33 cellular contexts compared by ENCODE assay signal in genomic region chr12:2211119-2211518, GRCh38.
"Had no signal": no experiment of that assay in that cellular context is flagged by ENCODE, and none has a peak within 500 bp of the region (broad histone marks: within the 10 kb centered on the region; RNA-seq: fewer than 3 reads in every experiment).

No MANE protein-coding gene starts in this region.

- H3K27ac Mint-ChIP-seq: activated B cell treated with CpG ODN at 0.5 μM for 24 hours; activated CD4-positive, alpha-beta memory T cell treated with anti-CD3 and anti-CD28 coated beads for 36 hours; activated CD4-positive, alpha-beta T cell treated with anti-CD3 and anti-CD28 coated beads, Interleukin-2, amount 10 ng/mL, durations not matched to agents 24 days and 14 days; activated CD8-positive, alpha-beta T cell treated with anti-CD3 and anti-CD28 coated beads for 36 hours; activated naive CD4-positive, alpha-beta T cell treated with anti-CD3 and anti-CD28 coated beads for 36 hours; activated naive CD4-positive, alpha-beta T cell treated with anti-CD3 and anti-CD28 coated beads, Interleukin-2, amount 50 U/mL, for 72 hours; activated naive CD8-positive, alpha-beta T cell treated with anti-CD3 and anti-CD28 coated beads for 36 hours; activated T-cell treated with anti-CD3 and anti-CD28 coated beads, Interleukin-2, amount 50 U/mL, for 72 hours; activated T-helper 1 cell treated with anti-CD3 and anti-CD28 coated beads, Interleukin-12 subunit alpha, Interleukin-12 subunit beta, Interleukin-2, Interleukin-4 antibody, amounts not matched to agents 30 ng/mL and 10 ng/mL and 1 ng/mL, durations not matched to agents 14 hours and 24 hours and 36 hours; activated T-helper 17 cell treated with anti-CD3 and anti-CD28 coated beads, Interleukin-2, amount 50 U/mL, for 72 hours; T-cell; T-helper 17 cell had no signal

- H3K9me3 Mint-ChIP-seq: activated B cell treated with CpG ODN at 0.5 μM for 24 hours; activated CD4-positive, alpha-beta memory T cell treated with anti-CD3 and anti-CD28 coated beads for 36 hours; activated CD4-positive, alpha-beta T cell treated with anti-CD3 and anti-CD28 coated beads, Interleukin-2, amount 10 ng/mL, durations not matched to agents 24 days and 14 days; activated CD8-positive, alpha-beta T cell treated with anti-CD3 and anti-CD28 coated beads for 36 hours; activated naive CD4-positive, alpha-beta T cell treated with anti-CD3 and anti-CD28 coated beads for 36 hours; activated naive CD4-positive, alpha-beta T cell treated with anti-CD3 and anti-CD28 coated beads, Interleukin-2, amount 50 U/mL, for 72 hours; activated naive CD8-positive, alpha-beta T cell treated with anti-CD3 and anti-CD28 coated beads for 36 hours; activated T-cell treated with anti-CD3 and anti-CD28 coated beads, Interleukin-2, amount 50 U/mL, for 4 hours; activated T-cell treated with anti-CD3 and anti-CD28 coated beads, Interleukin-2, amount 50 U/mL, for 72 hours; activated T-helper 1 cell treated with anti-CD3 and anti-CD28 coated beads, Interleukin-12 subunit alpha, Interleukin-12 subunit beta, Interleukin-2, Interleukin-4 antibody, amounts not matched to agents 30 ng/mL and 10 ng/mL and 1 ng/mL, durations not matched to agents 14 hours and 24 hours and 36 hours; activated T-helper 17 cell treated with anti-CD3 and anti-CD28 coated beads, Interleukin-2, amount 50 U/mL, for 72 hours; central memory CD8-positive, alpha-beta T cell; T-cell had no signal

- H3K27me3 Mint-ChIP-seq: activated CD4-positive, alpha-beta memory T cell treated with anti-CD3 and anti-CD28 coated beads for 36 hours had no signal

- H3K36me3 Mint-ChIP-seq: activated CD4-positive, alpha-beta memory T cell treated with anti-CD3 and anti-CD28 coated beads for 36 hours; activated naive CD4-positive, alpha-beta T cell treated with anti-CD3 and anti-CD28 coated beads, Interleukin-2, amount 50 U/mL, for 72 hours; activated naive CD8-positive, alpha-beta T cell treated with anti-CD3 and anti-CD28 coated beads for 36 hours; T-cell had no signal

- H3K9me3 ChIP-seq: adrenal gland, body of pancreas, breast epithelium had no signal

- DNase-seq: activated B cell treated with CpG ODN at 0.5 μM for 24 hours; activated CD4-positive, alpha-beta memory T cell treated with anti-CD3 and anti-CD28 coated beads for 36 hours; activated CD4-positive, alpha-beta T cell treated with anti-CD3 and anti-CD28 coated beads for 4 hours; activated CD4-positive, alpha-beta T cell treated with anti-CD3 and anti-CD28 coated beads, Interleukin-2, amount 10 ng/mL, durations not matched to agents 24 days and 14 days; activated CD4-positive, alpha-beta T cell treated with anti-CD3 and anti-CD28 coated beads, Interleukin-2, amount 50 U/mL, for 1 hour; activated CD4-positive, alpha-beta T cell treated with anti-CD3 and anti-CD28 coated beads, Interleukin-2, amount 50 U/mL, for 4 hours; activated CD4-positive, CD25-positive, alpha-beta regulatory T cell treated with anti-CD3 and anti-CD28 coated beads, Interleukin-2, amount 50 U/mL, for 72 hours; activated CD8-positive, alpha-beta memory T cell treated with anti-CD3 and anti-CD28 coated beads, Interleukin-2, amount 50 U/mL, for 4 hours; activated CD8-positive, alpha-beta T cell treated with anti-CD3 and anti-CD28 coated beads for 36 hours; activated effector memory CD4-positive, alpha-beta T cell treated with anti-CD3 and anti-CD28 coated beads, Interleukin-2, amount 50 U/mL, for 16 hours; activated gamma-delta T cell treated with Interleukin-2 at 50 U/mL for 16 hours; activated naive CD4-positive, alpha-beta T cell; activated naive CD4-positive, alpha-beta T cell treated with anti-CD3 and anti-CD28 coated beads for 36 hours; activated naive CD4-positive, alpha-beta T cell treated with anti-CD3 and anti-CD28 coated beads, Interleukin-2, amount 50 U/mL, for 16 hours; activated naive CD8-positive, alpha-beta T cell treated with anti-CD3 and anti-CD28 coated beads for 36 hours; activated T-cell treated with anti-CD3 and anti-CD28 coated beads for 4 hours; activated T-cell treated with anti-CD3 and anti-CD28 coated beads, Interleukin-2, amount 50 U/mL, for 1 hour; activated T-cell treated with anti-CD3 and anti-CD28 coated beads, Interleukin-2, amount 50 U/mL, for 4 hours; activated T-cell treated with anti-CD3 and anti-CD28 coated beads, Interleukin-2, amount 50 U/mL, for 72 hours; adrenal gland; amniotic stem cell; aorta; body of pancreas; brain microvascular endothelial cell; caudate nucleus; T-cell; T-helper 17 cell had no signal

- H3K4me1 Mint-ChIP-seq: activated B cell treated with CpG ODN at 0.5 μM for 24 hours; activated CD4-positive, alpha-beta T cell treated with anti-CD3 and anti-CD28 coated beads, Interleukin-2, amount 10 ng/mL, durations not matched to agents 24 days and 14 days; activated naive CD8-positive, alpha-beta T cell treated with anti-CD3 and anti-CD28 coated beads for 36 hours; activated T-helper 17 cell treated with anti-CD3 and anti-CD28 coated beads, Interleukin-2, amount 50 U/mL, for 72 hours; central memory CD8-positive, alpha-beta T cell; T-cell; T-helper 17 cell had no signal

- H3K4me3 ChIP-seq: adrenal gland, body of pancreas, breast epithelium had no signal

- H3K4me1 ChIP-seq: body of pancreas, breast epithelium had no signal

- H3K27me3 ChIP-seq: adrenal gland, body of pancreas, brain microvascular endothelial cell, breast epithelium had no signal

- H3K4me3 Mint-ChIP-seq: activated B cell treated with CpG ODN at 0.5 μM for 24 hours; activated CD4-positive, alpha-beta memory T cell treated with anti-CD3 and anti-CD28 coated beads for 36 hours; activated CD4-positive, alpha-beta T cell treated with anti-CD3 and anti-CD28 coated beads, Interleukin-2, amount 10 ng/mL, durations not matched to agents 24 days and 14 days; activated CD8-positive, alpha-beta T cell treated with anti-CD3 and anti-CD28 coated beads for 36 hours; activated naive CD4-positive, alpha-beta T cell treated with anti-CD3 and anti-CD28 coated beads for 36 hours; activated naive CD8-positive, alpha-beta T cell treated with anti-CD3 and anti-CD28 coated beads for 36 hours; activated T-cell treated with anti-CD3 and anti-CD28 coated beads, Interleukin-2, amount 50 U/mL, for 4 hours; activated T-cell treated with anti-CD3 and anti-CD28 coated beads, Interleukin-2, amount 50 U/mL, for 72 hours; activated T-helper 1 cell treated with anti-CD3 and anti-CD28 coated beads, Interleukin-12 subunit alpha, Interleukin-12 subunit beta, Interleukin-2, Interleukin-4 antibody, amounts not matched to agents 30 ng/mL and 10 ng/mL and 1 ng/mL, durations not matched to agents 14 hours and 24 hours and 36 hours; activated T-helper 17 cell treated with anti-CD3 and anti-CD28 coated beads, Interleukin-2, amount 50 U/mL, for 72 hours; central memory CD8-positive, alpha-beta T cell; T-cell; T-helper 17 cell had no signal

- H3K36me3 ChIP-seq: adrenal gland, brain microvascular endothelial cell, breast epithelium had no signal

- ATAC-seq: activated CD8-positive, alpha-beta T cell treated with anti-CD3 and anti-CD28 coated beads for 36 hours; activated naive CD4-positive, alpha-beta T cell treated with anti-CD3 and anti-CD28 coated beads, Interleukin-2, amount 50 U/mL, for 72 hours; activated T-cell treated with anti-CD3 and anti-CD28 coated beads, Interleukin-2, amount 50 U/mL, for 4 hours; activated T-cell treated with anti-CD3 and anti-CD28 coated beads, Interleukin-2, amount 50 U/mL, for 72 hours; activated T-helper 17 cell treated with anti-CD3 and anti-CD28 coated beads, Interleukin-2, amount 50 U/mL, for 72 hours; body of pancreas; T-cell; T-helper 17 cell had no signal

- H3K27ac ChIP-seq: adrenal gland, body of pancreas, brain microvascular endothelial cell, breast epithelium, VCaP had no signal
